In the genomic region with DNA sequence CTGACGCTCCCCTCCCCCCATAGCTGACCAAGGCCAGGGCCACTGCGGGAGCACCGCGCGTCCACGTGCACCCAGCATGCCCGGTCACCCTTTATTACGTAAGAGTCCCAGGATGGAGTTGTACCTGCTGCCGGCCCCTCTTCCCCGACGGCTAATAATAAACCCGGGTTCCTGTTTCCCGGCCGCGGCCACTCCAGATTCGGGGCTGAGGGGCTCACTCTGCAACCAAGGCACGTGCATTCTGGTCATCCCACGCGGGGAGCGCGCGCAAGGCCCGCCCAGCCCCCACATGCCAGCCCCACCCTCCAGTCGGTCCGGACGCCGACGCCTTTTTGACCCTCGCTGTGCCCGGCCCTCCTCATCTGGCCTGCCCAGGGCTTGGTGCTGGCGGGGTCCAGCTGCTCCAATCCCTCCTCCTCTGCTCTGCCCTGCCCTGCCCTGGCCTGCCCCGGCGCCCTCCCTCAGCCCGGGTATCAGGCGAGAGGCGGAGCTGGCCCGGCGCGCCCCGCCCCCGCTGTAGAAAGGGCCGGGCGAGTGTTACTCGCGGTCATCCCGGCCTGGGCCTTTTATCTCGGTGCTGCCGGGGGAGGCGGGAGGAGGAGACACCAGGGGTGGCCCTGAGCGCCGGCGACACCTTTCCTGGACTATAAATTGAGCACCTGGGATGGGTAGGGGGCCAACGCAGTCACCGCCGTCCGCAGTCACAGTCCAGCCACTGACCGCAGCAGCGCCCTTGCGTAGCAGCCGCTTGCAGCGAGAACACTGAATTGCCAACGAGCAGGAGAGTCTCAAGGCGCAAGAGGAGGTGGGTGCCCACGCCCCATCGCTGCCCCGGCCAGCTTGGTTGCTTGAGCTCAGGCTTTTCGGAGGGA, we compare ENCODE assay signal across 8 cellular contexts. TPM values are rescaled to one million over a fixed set of nuclear protein-coding genes. Genes with fewer than 3 reads are reported as not detected.
DNase-seq lines count a peak whose midpoint lies in the region; ATAC-seq, FAIRE-seq and TF ChIP-seq lines count a peak whose summit lies in the region.

No MANE protein-coding gene starts in this region.

- H3K9me1 ChIP-seq in keratinocyte (ENCODE audit: control insufficient read depth, extremely low read depth, insufficient read depth, low read length), result no peaks in the 10 kb centered on the region

- H3K36me3 Mint-ChIP-seq in central memory CD8-positive, alpha-beta T cell (ENCODE audit: insufficient read depth), result peaks cover 23% of the 10 kb centered on the region

- peaks cover 18% of the 10 kb centered on the region for H3K4me1 Mint-ChIP-seq in central memory CD8-positive, alpha-beta T cell

- peak overlapping the region; percentile 95 for H3K27ac Mint-ChIP-seq in central memory CD8-positive, alpha-beta T cell (ENCODE audit: low read depth)

- FAIRE-seq in keratinocyte (lab: Jason Lieb, UNC), result no peak

- H3K4me3 ChIP-seq in keratinocyte (ENCODE audit: control insufficient read depth in 2 of 3, extremely low read depth in 1 of 3, insufficient read depth in 2 of 3, low read depth in 1 of 3, low read length in 3 of 3), result peak overlapping the region; percentile 62 to 80 (median 73)

- H2AFZ ChIP-seq in keratinocyte (ENCODE audit: control insufficient read depth, low read length), result no peak overlapping the region

- peaks cover 0 to 2% of the 10 kb centered on the region in 2 experiments for H3K36me3 ChIP-seq in keratinocyte (ENCODE audit: control insufficient read depth in 2 of 2, extremely low read depth in 1 of 2, insufficient read depth in 2 of 2, low read length in 2 of 2)

- H4K20me1 ChIP-seq in keratinocyte (ENCODE audit: control insufficient read depth, extremely low read depth, insufficient read depth, low read length), result no peaks in the 10 kb centered on the region

- no peaks in the 10 kb centered on the region for H3K9me3 Mint-ChIP-seq in central memory CD8-positive, alpha-beta T cell

- peak overlapping the region; percentile 90 for H3K9ac ChIP-seq in keratinocyte (ENCODE audit: control insufficient read depth, extremely low read depth, insufficient read depth, low read length)

- peaks cover 31% of the 10 kb centered on the region for H3K79me2 ChIP-seq in keratinocyte (ENCODE audit: control insufficient read depth, insufficient read depth, low read length)

- no peaks in the 10 kb centered on the region for H3K27me3 ChIP-seq in keratinocyte (ENCODE audit: control insufficient read depth, extremely low read depth, insufficient read depth, low read length)

- peak; percentile 76 for ATAC-seq in GM18867 (IDR thresholded peaks at IDR 0.05; ENCODE audit: unreplicated experiment)
- peak; percentile 49 for ATAC-seq in HG03066 (IDR thresholded peaks at IDR 0.05; ENCODE audit: low read depth, unreplicated experiment)
- peak; percentile 48 for ATAC-seq in central memory CD8-positive, alpha-beta T cell (replicated peaks; ENCODE audit: extremely low read depth, poor library complexity, severe bottlenecking)

- peaks cover 3% of the 10 kb centered on the region for H3K9me3 ChIP-seq in keratinocyte (ENCODE audit: control insufficient read depth, low read depth, low read length)

- H3K27me3 Mint-ChIP-seq in central memory CD8-positive, alpha-beta T cell, result no peaks in the 10 kb centered on the region

- TF ChIP-seq CTCF in VCaP (conservative IDR thresholded peaks at IDR 0.05) (no peak), keratinocyte (optimal IDR thresholded peaks at IDR 0.05 in 1 of 3, IDR thresholded peaks at IDR 0.05 in 1 of 3, conservative IDR thresholded peaks at IDR 0.05 in 1 of 3; ENCODE audit: extremely low read depth in 1 of 3, insufficient read depth in 2 of 3, low read length in 3 of 3) (no peak)

- H3K4me1 ChIP-seq in keratinocyte (ENCODE audit: control insufficient read depth, extremely low read depth, insufficient read depth, low read length), result peaks cover 6% of the 10 kb centered on the region

- H3K4me2 ChIP-seq in keratinocyte (ENCODE audit: control insufficient read depth, extremely low read depth, insufficient read depth, low read depth, low read length), result peak overlapping the region; percentile 65

- dilution Hi-C loops in keratinocyte (cut with MboI; ENCODE audit: extremely low pct_ligation_motif_present, low sequenced_read_pairs), result no loop called here

- H3K4me3 Mint-ChIP-seq in central memory CD8-positive, alpha-beta T cell, result peak overlapping the region; percentile 91

- H3K27ac ChIP-seq in VCaP (peak overlapping the region; percentile 88), keratinocyte (ENCODE audit: control insufficient read depth, insufficient read depth, low read length) (peak overlapping the region; percentile 85)

- DNase-seq in AG08395 (ENCODE audit: low spot score) (peak; percentile 61), NCI-H2196 (lab: John Stamatoyannopoulos, UW; ENCODE audit: unreplicated experiment) (peak; percentile 82), keratinocyte (ENCODE audit: low read depth, low spot score) (no peak)
- DNase-seq in central memory CD8-positive, alpha-beta T cell (ENCODE audit: low spot score in 2 of 2), result peak in 1 of 2 donors; percentile 30
- DNase-seq in stimulated activated CD4-positive, alpha-beta T cell treated with anti-CD3 and anti-CD28 coated beads, Interleukin-12 subunit alpha, Interleukin-12 subunit beta, amount 100 ng/mL, for 4 hours, result peak; percentile 63

RNA-seq across cellular contexts. Expression of gene MID1IP1, which starts 2.6 kb away (rescaled TPM):
- polyA plus RNA-seq in keratinocyte, result 44.1 to 45.4 TPM (median 44.5 TPM) in 3 replicates
- polyA plus RNA-seq in keratinocyte (2011; ENCODE audit: low read depth), result 17.9 TPM
- 27.4 and 50.7 TPM in 2 replicates for polyA plus RNA-seq in keratinocyte (2011; cell fraction: cytosol; rRNA removed)
- polyA plus RNA-seq in keratinocyte (2011; cell fraction: nucleus; rRNA removed), result 42.0 and 56.6 TPM in 2 replicates
- polyA plus RNA-seq in keratinocyte (2012; ENCODE audit: low replicate concordance), result 42.3 and 49.5 TPM in 2 replicates
- polyA minus RNA-seq in keratinocyte, result 12.6 to 18.0 TPM (median 15.5 TPM) in 3 replicates
- 81.3 TPM for polyA minus RNA-seq in keratinocyte (2011; cell fraction: cytosol; rRNA and poly(A)+ RNA removed)
- polyA minus RNA-seq in keratinocyte (2011; cell fraction: nucleus; rRNA and poly(A)+ RNA removed), result 24.9 and 30.6 TPM in 2 replicates
